Comparison of ENCODE assay signal across 24 cellular contexts in genomic region chr17:79983456-79983855, GRCh38. TPM values are rescaled to one million over a fixed set of nuclear protein-coding genes. Genes with fewer than 3 reads are reported as not detected.
A peak's percentile ranks its signal among the peaks of the same experiment; 100 is the strongest.
DNase-seq lines count a peak whose midpoint lies in the region; ATAC-seq, FAIRE-seq and TF ChIP-seq lines count a peak whose summit lies in the region.
"Had no signal": no experiment of that assay in that cellular context is flagged by ENCODE, and none has a peak within 500 bp of the region (broad histone marks: within the 10 kb centered on the region; RNA-seq: fewer than 3 reads in every experiment).

No MANE protein-coding gene starts in this region.

- FAIRE-seq in urothelium cell line (lab: Jason Lieb, UNC): peak; percentile 35
- FAIRE-seq: GM12878, keratinocyte had no signal

- no peak for TF ChIP-seq CTCF in heart right ventricle (IDR thresholded peaks at IDR 0.05)
- no peak for TF ChIP-seq CTCF in body of pancreas (IDR thresholded peaks at IDR 0.05)
- TF ChIP-seq CTCF in right lobe of liver (IDR thresholded peaks at IDR 0.05): no peak

- H3K4me1 ChIP-seq in heart right ventricle (peaks cover 0 to 21% (median 12%) of the 10 kb centered on the region in 9 donors), body of pancreas (peaks cover 22% of the 10 kb centered on the region), right lobe of liver (peaks cover 0 to 21% (median 9%) of the 10 kb centered on the region in 4 donors)

- WGBS in heart right ventricle, 2 donors: 65 to 67% methylated on average over 14 of the region's 14 CpGs
- WGBS in body of pancreas, 2 donors: 94 to 95% methylated on average over 11 to 14 of the region's 14 CpGs
- WGBS in right lobe of liver (ENCODE audit: insufficient coverage, low coverage, low lambda C conversion rate, missing lambda C conversion rate): 83% methylated on average over 11 of the region's 14 CpGs

- no peaks in the 10 kb centered on the region for H3K27me3 ChIP-seq in heart right ventricle
- H3K27me3 ChIP-seq in body of pancreas: no peaks in the 10 kb centered on the region
- no peaks in the 10 kb centered on the region for H3K27me3 ChIP-seq in right lobe of liver
- H3K27me3 ChIP-seq: colonic mucosa, uterus had no signal

- ATAC-seq in Right ventricle myocardium inferior (no peak), heart right ventricle (no peak), body of pancreas (no peak), right lobe of liver (no peak), GM19452 (IDR thresholded peaks at IDR 0.05; ENCODE audit: unreplicated experiment) (no peak)
- ATAC-seq: GM12878; natural killer cell treated with Interleukin-12 subunit alpha and Interleukin-12 subunit beta and Interleukin-15 and Interleukin-18, amount 100 ng/mL, for 72 hours had no signal

- DNase-seq in Right ventricle myocardium inferior (ENCODE audit: missing footprints) (peak; percentile 50), heart right ventricle (no peak), body of pancreas (peak in 3 of 4 donors; percentile 2 to 6 (median 4)), right lobe of liver (peak; percentile 32 to 54 (median 40)), urothelium cell line (ENCODE audit: low spot score) (no peak), putamen (ENCODE audit: low spot score) (no peak), DMS153 treated with DMSO at 0.1 percent for 48 hours (lab: John Stamatoyannopoulos, UW; ENCODE audit: unreplicated experiment) (no peak)
- DNase-seq: activated CD4-positive, alpha-beta T cell treated with anti-CD3 and anti-CD28 coated beads, Interleukin-2, amount 50 U/mL, for 48 hours; activated naive CD4-positive, alpha-beta T cell treated with anti-CD3 and anti-CD28 coated beads for 36 hours; activated T-cell treated with anti-CD3 and anti-CD28 coated beads, Interleukin-2, amount 50 U/mL, for 1 hour; C1 segment of cervical spinal cord; colonic mucosa; MV-4-11; NCI-H2081 treated with DMSO at 0.1 percent for 48 hours; stimulated activated CD4-positive, alpha-beta T cell treated with anti-CD3 and anti-CD28 coated beads, Interleukin-12 subunit alpha, Interleukin-12 subunit beta, amount 100 ng/mL, for 4 hours; stimulated activated CD8-positive, alpha-beta memory T cell treated with anti-CD3 and anti-CD28 coated beads, Interleukin-4, amount 100 ng/mL, for 48 hours had no signal

- TF ChIP-seq POLR2A in body of pancreas (IDR thresholded peaks at IDR 0.05) (no peak), right lobe of liver (IDR thresholded peaks at IDR 0.05) (no peak)

- intact Hi-C loops in Right ventricle myocardium inferior (cut with DNase I) (no loop called here), heart right ventricle (cut with DNase I) (loop anchor here in 2 of 10 donors (10.0 kb wide), 4 partner anchors 59 to 239 kb away; no protein-coding TSS in a partner anchor), body of pancreas (cut with DNase I) (loop anchor here (10.0 kb wide), 2 partner anchors 179 to 239 kb away; no protein-coding TSS in a partner anchor), right lobe of liver (cut with DNase I) (loop anchor here (10.0 kb wide), 3 partner anchors 59 to 179 kb away; no protein-coding TSS in a partner anchor)

- H3K36me3 ChIP-seq in heart right ventricle (peaks cover 0 to 2% (median 0%) of the 10 kb centered on the region in 9 donors), body of pancreas (replicated peaks in 1 of 2; ENCODE audit: insufficient read depth in 1 of 2, low read depth in 2 of 2) (no peaks in the 10 kb centered on the region), right lobe of liver (no peaks in the 10 kb centered on the region)
- H3K36me3 ChIP-seq: colonic mucosa, prostate gland, uterus had no signal

- H3K27ac ChIP-seq in heart right ventricle (no peak overlapping the region), body of pancreas (no peak overlapping the region), right lobe of liver (no peak overlapping the region)
- H3K27ac ChIP-seq: colonic mucosa, prostate gland, uterus, VCaP had no signal

- H3K4me3 ChIP-seq in heart right ventricle (no peak overlapping the region), body of pancreas (no peak overlapping the region), right lobe of liver (no peak overlapping the region)
- H3K4me3 ChIP-seq: colonic mucosa, GM12878, prostate gland, uterus had no signal

- H3K9me3 ChIP-seq in heart right ventricle: no peaks in the 10 kb centered on the region
- H3K9me3 ChIP-seq in body of pancreas: no peaks in the 10 kb centered on the region
- no peaks in the 10 kb centered on the region for H3K9me3 ChIP-seq in right lobe of liver
- H3K9me3 ChIP-seq: colonic mucosa, prostate gland, uterus had no signal

RNA-seq across cellular contexts. Expression of gene TBC1D16, which starts 52.2 kb away (rescaled TPM):
- total RNA-seq in Right ventricle myocardium inferior (16.3 TPM), heart right ventricle (10 to 100 TPM; 13.5 to 23.3 (median 17.7) TPM), body of pancreas (10 to 100 TPM; 21.0 to 37.2 TPM), right lobe of liver (10 to 100 TPM in 4 of 6 experiments, 1 to 10 TPM in 2; 5.8 to 21.0 (median 14.4) TPM)
- polyA plus RNA-seq in heart right ventricle: 1 to 10 TPM; 4.8 to 5.7 TPM

RNA-seq across cellular contexts. Expression of gene CCDC40, which starts 53.0 kb away (rescaled TPM):
- total RNA-seq in Right ventricle myocardium inferior (5.4 TPM), heart right ventricle (1 to 10 TPM; 3.4 to 8.9 (median 6.8) TPM), body of pancreas (10 to 100 TPM in 1 of 2 donors, 1 to 10 TPM in 1; 2.9 to 13.5 TPM), right lobe of liver (1 to 10 TPM; 1.7 to 3.1 (median 2.1) TPM)
- 1 to 10 TPM; 2.0 to 5.8 TPM for polyA plus RNA-seq in heart right ventricle
- total RNA-seq: T-helper 1 cell treated with Interleukin-12 subunit alpha and Interleukin-12 subunit beta and Interleukin-4 antibody, amounts not matched to agents 30 ng/mL and 1 ng/mL, for 36 hours had no signal

Comparison
In these comparisons a context has a peak if more than half of its experiments do, and no peak if none do; other contexts are left out.
1. DNase-seq: peak in Right ventricle myocardium inferior (single experiment), body of pancreas (3 of 4) and right lobe of liver (3 of 3); none in heart right ventricle (0 of 2), urothelium cell line (single experiment), putamen (single experiment) and DMS153 treated with DMSO at 0.1 percent for 48 hours (single experiment).